In the genomic region with DNA sequence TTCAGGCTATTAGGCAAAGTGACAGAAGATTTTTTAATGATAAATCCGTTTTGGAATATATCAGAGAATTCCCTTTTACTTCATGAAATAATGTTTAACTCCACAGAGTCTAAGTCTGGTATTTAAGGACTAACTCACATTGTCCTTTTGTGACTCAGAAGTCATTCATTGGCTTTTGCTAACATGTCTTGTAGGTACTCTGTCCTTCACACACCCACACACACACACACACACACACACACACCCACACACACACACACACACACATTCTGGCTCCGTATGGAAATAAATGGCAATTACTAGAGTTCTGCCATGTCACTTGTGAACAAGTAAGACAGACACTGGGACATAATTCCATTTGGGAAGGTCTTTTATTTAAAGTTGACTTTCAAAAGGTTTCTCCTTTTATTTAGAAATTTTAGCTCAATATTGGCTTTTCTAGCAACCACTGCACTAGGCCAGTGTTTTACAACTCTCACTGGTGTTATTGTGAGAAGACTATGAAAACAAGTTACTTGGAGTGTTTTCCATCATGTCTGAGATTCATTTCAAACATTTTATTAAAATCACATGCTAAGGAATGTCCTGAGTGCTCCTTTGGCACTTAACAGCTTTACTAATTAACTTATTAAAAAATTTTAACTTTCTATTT, we compare ENCODE assay signal across 1 cellular context.
TF ChIP-seq lines count a peak whose summit lies in the region.

No MANE protein-coding gene starts in this region.

TF ChIP-seq in HepG2, 621 proteins besides CTCF, POLR2A, EP300 and RAD21:
- TF ChIP-seq PAF1 (CRISPR knock-in tag; IDR thresholded peaks at IDR 0.05) (0 out of 2 replicates have a peak, but pooled peaks have one; percentile 63), ELF1 (CRISPR knock-in tag; IDR thresholded peaks at IDR 0.05) (no peak), RBM22 (optimal IDR thresholded peaks at IDR 0.05; ENCODE audit: low read length) (peak; percentile 80)
